ENCODE assay signal across 16 cellular contexts in the genomic region with DNA sequence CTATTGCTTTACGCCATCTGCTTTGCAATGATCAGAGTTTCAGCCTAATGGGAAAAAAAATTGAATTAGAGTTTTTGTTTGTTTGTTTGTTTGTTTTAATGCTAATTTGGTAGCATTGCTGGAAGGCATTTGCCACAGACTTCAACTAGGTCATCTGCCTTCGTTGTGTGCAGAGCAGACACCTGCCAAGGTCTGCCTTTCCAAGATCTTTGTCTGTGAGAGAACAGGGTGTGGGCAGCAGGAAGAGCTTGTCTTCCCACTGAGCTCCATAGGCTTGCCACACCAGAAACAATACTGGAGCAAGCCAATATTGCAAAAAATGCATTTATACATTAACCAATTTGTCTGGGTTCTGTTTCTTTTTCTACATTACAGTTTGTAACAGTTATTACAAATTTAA.
DNase-seq lines count a peak whose midpoint lies in the region; ATAC-seq and TF ChIP-seq lines count a peak whose summit lies in the region.
"Had no signal": no experiment of that assay in that cellular context is flagged by ENCODE, and none has a peak within 500 bp of the region (broad histone marks: within the 10 kb centered on the region; RNA-seq: fewer than 3 reads in every experiment).

No MANE protein-coding gene starts in this region.

- H3K27me3 Mint-ChIP-seq in brain, result peaks cover 8% of the 10 kb centered on the region
- peaks cover 3% of the 10 kb centered on the region for H3K27me3 Mint-ChIP-seq in nephron progenitor cell (ENCODE audit: low read depth, poor library complexity)
- H3K27me3 Mint-ChIP-seq: B cell had no signal

- H3K9me3 Mint-ChIP-seq in brain (no peaks in the 10 kb centered on the region), nephron progenitor cell (no peaks in the 10 kb centered on the region)

- TF ChIP-seq CTCF in brain (conservative IDR thresholded peaks at IDR 0.05) (no peak), nephron progenitor cell (IDR thresholded peaks at IDR 0.05) (no peak), foreskin keratinocyte (conservative IDR thresholded peaks at IDR 0.05) (no peak)

- DNase-seq in G401 (ENCODE audit: low spot score) (peak; percentile 93), nephron progenitor cell (no peak), EL (no peak), foreskin keratinocyte (no peak)
- no peak for DNase-seq in activated naive CD4-positive, alpha-beta T cell treated with anti-CD3 and anti-CD28 coated beads, Interleukin-2, amount 50 U/mL, for 16 hours
- DNase-seq: Calu3; CD4-positive, alpha-beta memory T cell; GOT3; KBM-7; NCI-H187 treated with DMSO at 0.1 percent for 48 hours; NCI-H526; SHP77 had no signal

- no peaks in the 10 kb centered on the region for H3K36me3 ChIP-seq in BLaER1 treated with 17β-estradiol and CSF1 and Interleukin-3, amounts not matched to agents 10 nM and 100 nM

- H3K36me3 Mint-ChIP-seq in brain (no peaks in the 10 kb centered on the region), nephron progenitor cell (ENCODE audit: low read depth) (no peaks in the 10 kb centered on the region)
- H3K36me3 Mint-ChIP-seq: CD4-positive, alpha-beta memory T cell had no signal

- ATAC-seq in foreskin keratinocyte, result no peak
- ATAC-seq: SK-N-SH treated with all-trans-retinoic acid at 6 μM for 48 hours had no signal

- peak overlapping the region in 3 of 5 experiments; percentile 36 to 63 (median 48) for H3K27ac Mint-ChIP-seq in brain
- H3K27ac Mint-ChIP-seq in nephron progenitor cell, result peak overlapping the region; percentile 22
- H3K27ac Mint-ChIP-seq: B cell; CD4-positive, alpha-beta memory T cell had no signal

- H3K4me3 ChIP-seq in BLaER1 treated with 17β-estradiol and CSF1 and Interleukin-3, amounts not matched to agents 10 nM and 100 nM, result no peak overlapping the region

- peak overlapping the region in 2 of 11 experiments; percentile 27 to 47; a peak in 1 of 22 replicates for H3K9ac ChIP-seq in BLaER1 treated with 17β-estradiol and CSF1 and Interleukin-3, amounts not matched to agents 10 nM and 100 nM

- H3K9me3 ChIP-seq in BLaER1 treated with 17β-estradiol and CSF1 and Interleukin-3, amounts not matched to agents 10 nM and 100 nM (replicated peaks in 1 of 11), result peaks cover 0 to 19% (median 8%) of the 10 kb centered on the region in 11 experiments; a peak in 10 of 22 replicates

- no peaks in the 10 kb centered on the region for H4K20me1 ChIP-seq in BLaER1 treated with 17β-estradiol and CSF1 and Interleukin-3, amounts not matched to agents 10 nM and 100 nM

- H3K4me1 ChIP-seq in BLaER1 treated with 17β-estradiol and CSF1 and Interleukin-3, amounts not matched to agents 10 nM and 100 nM, result peaks cover 0 to 36% (median 7%) of the 10 kb centered on the region in 10 experiments; a peak in 11 of 20 replicates
- no peaks in the 10 kb centered on the region for H3K4me1 ChIP-seq in foreskin keratinocyte

- in situ Hi-C loops in G401 (cut with HindIII; ENCODE audit: low sequenced_read_pairs), result loop anchor here (5.0 kb wide), 1 partner anchor 91 kb away; no protein-coding TSS in a partner anchor

- H3K4me2 ChIP-seq in BLaER1 treated with 17β-estradiol and CSF1 and Interleukin-3, amounts not matched to agents 10 nM and 100 nM, result peak overlapping the region in 8 of 11 experiments; percentile 1 to 74 (median 44); a peak in 12 of 22 replicates

- H3K4me3 Mint-ChIP-seq in brain (peak overlapping the region in 1 of 5 experiments; percentile 22), nephron progenitor cell (no peak overlapping the region)
- H3K4me3 Mint-ChIP-seq: B cell; CD4-positive, alpha-beta memory T cell had no signal

- H3K27me3 ChIP-seq in BLaER1 treated with 17β-estradiol and CSF1 and Interleukin-3, amounts not matched to agents 10 nM and 100 nM, result no peaks in the 10 kb centered on the region
- H3K27me3 ChIP-seq in foreskin keratinocyte, result peaks cover 5% of the 10 kb centered on the region

- H3K4me1 Mint-ChIP-seq in brain, result peaks cover 9% of the 10 kb centered on the region
- H3K4me1 Mint-ChIP-seq in nephron progenitor cell, result no peaks in the 10 kb centered on the region

- peak overlapping the region in 4 of 11 experiments; percentile 42 to 58 (median 43); a peak in 6 of 22 replicates for H3K27ac ChIP-seq in BLaER1 treated with 17β-estradiol and CSF1 and Interleukin-3, amounts not matched to agents 10 nM and 100 nM
- H3K27ac ChIP-seq in foreskin keratinocyte, result no peak overlapping the region
